8 cellular contexts compared by ENCODE assay signal in the genomic region with DNA sequence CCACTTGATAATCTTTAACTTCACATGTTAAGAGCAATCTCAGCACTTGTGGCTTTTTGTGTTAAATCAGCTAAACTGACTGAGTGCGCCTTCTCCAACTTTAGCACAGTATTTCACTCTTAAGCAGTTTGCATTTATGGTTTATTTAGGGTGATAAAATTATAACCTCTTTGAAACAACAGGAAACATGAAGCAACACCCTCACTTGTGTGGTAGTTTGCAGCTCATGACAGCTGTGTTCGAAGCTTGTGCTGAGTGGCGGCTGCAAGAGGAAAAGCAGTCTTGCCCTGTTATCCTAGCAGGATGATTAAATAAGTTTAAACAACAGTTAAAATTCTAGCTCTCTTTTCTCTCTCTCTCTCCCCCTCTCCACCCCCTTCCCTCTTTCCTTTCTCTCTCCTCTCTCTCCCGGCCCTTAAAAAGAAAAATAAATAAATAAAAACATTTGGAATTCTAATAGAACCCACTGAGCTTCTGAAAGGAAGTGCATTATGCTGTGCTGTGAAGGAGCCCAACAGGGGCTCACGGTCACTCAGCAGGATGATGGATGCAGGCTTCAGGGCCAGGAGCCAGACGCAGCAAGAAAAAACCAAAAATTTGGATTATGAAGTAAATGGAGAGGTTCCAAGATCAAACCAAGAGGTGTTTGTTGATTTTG. TPM values are rescaled to one million over a fixed set of nuclear protein-coding genes. Genes with fewer than 3 reads are reported as not detected.
DNase-seq lines count a peak whose midpoint lies in the region; ATAC-seq and TF ChIP-seq lines count a peak whose summit lies in the region.

No MANE protein-coding gene starts in this region.

- H3K27ac ChIP-seq in esophagus squamous epithelium, result peak overlapping the region in 3 of 4 donors; percentile 70 to 96 (median 79)
- no peak overlapping the region for H3K27ac ChIP-seq in smooth muscle cell (ENCODE audit: low read depth)

- intact Hi-C loops in esophagus squamous epithelium (cut with DNase I), result no loop called here

- DNase-seq in activated CD8-positive, alpha-beta memory T cell treated with anti-CD3 and anti-CD28 coated beads, Interleukin-2, amount 10 ng/mL, durations not matched to agents 7 days and 5 days, result peak; percentile 73
- no peak for DNase-seq in activated CD8-positive, alpha-beta memory T cell treated with anti-CD3 and anti-CD28 coated beads for 24 hours
- peak in 3 of 5 donors; percentile 33 to 83 (median 40) for DNase-seq in T-helper 1 cell
- DNase-seq in esophagus squamous epithelium (lab: John Stamatoyannopoulos, UW), result no peak
- DNase-seq in stimulated activated effector memory CD8-positive, alpha-beta T cell treated with anti-CD3 and anti-CD28 coated beads, Interleukin-12 subunit alpha, Interleukin-12 subunit beta, amount 100 ng/mL, for 72 hours (ENCODE audit: low spot score in 2 of 2), result no peak
- DNase-seq in smooth muscle cell (lab: John Stamatoyannopoulos, UW; ENCODE audit: unreplicated experiment), result no peak
- DNase-seq in iPS-NIHi11 (ENCODE audit: low spot score), result no peak
- no peak for DNase-seq in NCI-H526 treated with DMSO at 0.1 percent for 48 hours (lab: John Stamatoyannopoulos, UW)

- CTCF ChIA-PET in activated CD8-positive, alpha-beta memory T cell treated with anti-CD3 and anti-CD28 coated beads, Interleukin-2, amount 10 ng/mL, durations not matched to agents 7 days and 5 days (lab: Charles Lee), result interaction anchor here (1.1 to 2.6 kb wide), 3 partner anchors 8 to 26 kb away, joined by 3 to 10 read pairs (median 9); a partner anchor contains a TSS

- WGBS in esophagus squamous epithelium, 2 donors, result 55 to 77% methylated on average over 6 of the region's 6 CpGs
- 51% methylated on average over 6 of the region's 6 CpGs for WGBS in smooth muscle cell (ENCODE audit: low lambda C conversion rate)

- no peak overlapping the region for H2AFZ ChIP-seq in smooth muscle cell (ENCODE audit: low read depth)

- no peak overlapping the region for H3K4me3 ChIP-seq in esophagus squamous epithelium
- H3K4me3 ChIP-seq in smooth muscle cell, result no peak overlapping the region

- H3K36me3 Mint-ChIP-seq in activated CD8-positive, alpha-beta memory T cell treated with anti-CD3 and anti-CD28 coated beads, Interleukin-2, amount 10 ng/mL, durations not matched to agents 7 days and 5 days, result peaks cover 36% of the 10 kb centered on the region
- peaks cover 36% of the 10 kb centered on the region for H3K36me3 Mint-ChIP-seq in stimulated activated effector memory CD8-positive, alpha-beta T cell treated with anti-CD3 and anti-CD28 coated beads, Interleukin-12 subunit alpha, Interleukin-12 subunit beta, amount 100 ng/mL, for 72 hours

- no peaks in the 10 kb centered on the region for H3K9me3 ChIP-seq in esophagus squamous epithelium
- H3K9me3 ChIP-seq in smooth muscle cell (replicated peaks; ENCODE audit: low read depth), result no peaks in the 10 kb centered on the region

- peaks cover 16% of the 10 kb centered on the region for H3K79me2 ChIP-seq in smooth muscle cell (ENCODE audit: low read depth)

- H3K27me3 Mint-ChIP-seq in activated CD8-positive, alpha-beta memory T cell treated with anti-CD3 and anti-CD28 coated beads, Interleukin-2, amount 10 ng/mL, durations not matched to agents 7 days and 5 days, result no peaks in the 10 kb centered on the region

- no peaks in the 10 kb centered on the region for H3K9me3 Mint-ChIP-seq in activated CD8-positive, alpha-beta memory T cell treated with anti-CD3 and anti-CD28 coated beads, Interleukin-2, amount 10 ng/mL, durations not matched to agents 7 days and 5 days (ENCODE audit: low read depth)
- no peaks in the 10 kb centered on the region for H3K9me3 Mint-ChIP-seq in stimulated activated effector memory CD8-positive, alpha-beta T cell treated with anti-CD3 and anti-CD28 coated beads, Interleukin-12 subunit alpha, Interleukin-12 subunit beta, amount 100 ng/mL, for 72 hours

- H3F3A ChIP-seq in smooth muscle cell (ENCODE audit: low read depth), result no peaks in the 10 kb centered on the region

- H3K4me1 ChIP-seq in esophagus squamous epithelium (peaks cover 39 to 66% (median 46%) of the 10 kb centered on the region in 3 donors), smooth muscle cell (ENCODE audit: low read depth) (peaks cover 5% of the 10 kb centered on the region)

- H3K36me3 ChIP-seq in esophagus squamous epithelium (peaks cover 6 to 48% (median 11%) of the 10 kb centered on the region in 3 donors), smooth muscle cell (ENCODE audit: low read depth) (no peaks in the 10 kb centered on the region)

- TF ChIP-seq CTCF in esophagus squamous epithelium (IDR thresholded peaks at IDR 0.05), result no peak
- no peak for TF ChIP-seq CTCF in smooth muscle cell (IDR thresholded peaks at IDR 0.05; ENCODE audit: borderline replicate concordance, insufficient read depth, poor library complexity, severe bottlenecking)

- peaks cover 75% of the 10 kb centered on the region for H3K4me1 Mint-ChIP-seq in activated CD8-positive, alpha-beta memory T cell treated with anti-CD3 and anti-CD28 coated beads, Interleukin-2, amount 10 ng/mL, durations not matched to agents 7 days and 5 days
- H3K4me1 Mint-ChIP-seq in stimulated activated effector memory CD8-positive, alpha-beta T cell treated with anti-CD3 and anti-CD28 coated beads, Interleukin-12 subunit alpha, Interleukin-12 subunit beta, amount 100 ng/mL, for 72 hours, result peaks cover 76% of the 10 kb centered on the region

- H3K27ac Mint-ChIP-seq in activated CD8-positive, alpha-beta memory T cell treated with anti-CD3 and anti-CD28 coated beads, Interleukin-2, amount 10 ng/mL, durations not matched to agents 7 days and 5 days, result peak overlapping the region; percentile 94
- peak overlapping the region; percentile 93 for H3K27ac Mint-ChIP-seq in stimulated activated effector memory CD8-positive, alpha-beta T cell treated with anti-CD3 and anti-CD28 coated beads, Interleukin-12 subunit alpha, Interleukin-12 subunit beta, amount 100 ng/mL, for 72 hours

- no peak overlapping the region for H3K4me2 ChIP-seq in smooth muscle cell

- H4K20me1 ChIP-seq in smooth muscle cell (ENCODE audit: low read depth), result peaks cover 10% of the 10 kb centered on the region

- TF ChIP-seq POLR2A in esophagus squamous epithelium (IDR thresholded peaks at IDR 0.05), result no peak

- H3K27me3 ChIP-seq in esophagus squamous epithelium, result no peaks in the 10 kb centered on the region
- no peaks in the 10 kb centered on the region for H3K27me3 ChIP-seq in smooth muscle cell (ENCODE audit: low read depth)

- peak overlapping the region; percentile 54 for H3K4me3 Mint-ChIP-seq in activated CD8-positive, alpha-beta memory T cell treated with anti-CD3 and anti-CD28 coated beads, Interleukin-2, amount 10 ng/mL, durations not matched to agents 7 days and 5 days
- H3K4me3 Mint-ChIP-seq in stimulated activated effector memory CD8-positive, alpha-beta T cell treated with anti-CD3 and anti-CD28 coated beads, Interleukin-12 subunit alpha, Interleukin-12 subunit beta, amount 100 ng/mL, for 72 hours, result peak overlapping the region; percentile 56

- no peak overlapping the region for H3K9ac ChIP-seq in smooth muscle cell (ENCODE audit: low read depth)

- peak; percentile 37 for ATAC-seq in activated CD8-positive, alpha-beta memory T cell treated with anti-CD3 and anti-CD28 coated beads, Interleukin-2, amount 10 ng/mL, durations not matched to agents 7 days and 5 days
- ATAC-seq in stimulated activated effector memory CD8-positive, alpha-beta T cell treated with anti-CD3 and anti-CD28 coated beads, Interleukin-12 subunit alpha, Interleukin-12 subunit beta, amount 100 ng/mL, for 72 hours, result peak; percentile 1

RNA-seq across cellular contexts. Expression of a gene that starts 25.2 kb away (rescaled TPM):
- total RNA-seq in activated CD8-positive, alpha-beta memory T cell treated with anti-CD3 and anti-CD28 coated beads, Interleukin-2, amount 10 ng/mL, durations not matched to agents 7 days and 5 days, result 100 to 1,000 TPM; 134 to 136 TPM
- total RNA-seq in esophagus squamous epithelium (100 to 1,000 TPM in 1 of 4 donors, 10 to 100 TPM in 3; 68.9 to 102 (median 89.5) TPM), smooth muscle cell (23.4 and 34.2 TPM in 2 replicates)
- 31.0 and 32.6 TPM in 2 replicates for polyA plus RNA-seq in smooth muscle cell

RNA-seq across cellular contexts. Expression of a gene that starts 49.6 kb away (rescaled TPM):
- 10 to 100 TPM; 74.8 to 77.4 TPM for total RNA-seq in activated CD8-positive, alpha-beta memory T cell treated with anti-CD3 and anti-CD28 coated beads, Interleukin-2, amount 10 ng/mL, durations not matched to agents 7 days and 5 days
- total RNA-seq in esophagus squamous epithelium (100 to 1,000 TPM in 2 of 4 donors, 10 to 100 TPM in 2; 68.0 to 123 (median 102) TPM), smooth muscle cell (50.8 and 83.5 TPM in 2 replicates)
- polyA plus RNA-seq in smooth muscle cell, result 38.4 and 48.7 TPM in 2 replicates

RNA-seq across cellular contexts. Expression of a gene that starts 57.9 kb away (rescaled TPM):
- 100 to 1,000 TPM in 1 of 2 experiments, 10 to 100 TPM in 1; 97.4 to 102 TPM for total RNA-seq in activated CD8-positive, alpha-beta memory T cell treated with anti-CD3 and anti-CD28 coated beads, Interleukin-2, amount 10 ng/mL, durations not matched to agents 7 days and 5 days
- total RNA-seq in esophagus squamous epithelium (10 to 100 TPM; 34.1 to 69.6 (median 50.0) TPM), smooth muscle cell (42.7 and 43.2 TPM in 2 replicates)
- 64.5 and 71.8 TPM in 2 replicates for polyA plus RNA-seq in smooth muscle cell

Comparison
In these comparisons a context has a peak if more than half of its experiments do, and no peak if none do; other contexts are left out.
1. DNase-seq: peak in activated CD8-positive, alpha-beta memory T cell treated with anti-CD3 and anti-CD28 coated beads, Interleukin-2, amount 10 ng/mL, durations not matched to agents 7 days and 5 days (single experiment) and T-helper 1 cell (3 of 5); none in activated CD8-positive, alpha-beta memory T cell treated with anti-CD3 and anti-CD28 coated beads for 24 hours (single experiment), esophagus squamous epithelium (single experiment), stimulated activated effector memory CD8-positive, alpha-beta T cell treated with anti-CD3 and anti-CD28 coated beads, Interleukin-12 subunit alpha, Interleukin-12 subunit beta, amount 100 ng/mL, for 72 hours (0 of 2), smooth muscle cell (single experiment), iPS-NIHi11 (single experiment) and NCI-H526 treated with DMSO at 0.1 percent for 48 hours (single experiment).